ENCODE assay signal across 20 cellular contexts in the genomic region with DNA sequence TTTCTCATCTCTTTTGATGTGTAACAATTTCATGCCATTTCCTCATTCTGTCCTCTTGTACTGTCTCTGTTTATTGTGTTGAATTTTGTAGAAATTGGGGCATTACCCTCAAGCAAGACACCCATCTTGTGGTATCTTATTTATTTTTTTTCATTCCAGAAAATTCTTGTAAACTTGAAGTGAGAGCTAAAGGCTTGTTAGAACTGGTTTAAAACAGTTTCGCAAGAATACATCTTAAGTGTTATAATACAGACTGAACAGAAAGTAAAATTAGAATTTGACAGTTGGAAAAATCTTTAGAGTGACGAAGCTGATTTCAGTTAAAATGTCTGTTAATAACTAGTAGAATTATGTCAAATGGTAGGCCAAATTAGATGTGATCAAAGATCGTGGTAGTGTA. TPM values are rescaled to one million over a fixed set of nuclear protein-coding genes. Genes with fewer than 3 reads are reported as not detected.
"Had no signal": no experiment of that assay in that cellular context is flagged by ENCODE, and none has a peak within 500 bp of the region (broad histone marks: within the 10 kb centered on the region; RNA-seq: fewer than 3 reads in every experiment).

No MANE protein-coding gene starts in this region.

- H3K4me1 ChIP-seq: colonic mucosa, lower lobe of right lung, neural progenitor cell, pancreas had no signal

- H3K27me3 ChIP-seq: colonic mucosa, heart left ventricle, neural progenitor cell, pancreas had no signal

- H3K9me3 ChIP-seq: colonic mucosa, pancreas, thoracic aorta had no signal

- H3K27ac Mint-ChIP-seq: activated naive CD4-positive, alpha-beta T cell treated with anti-CD3 and anti-CD28 coated beads, Interleukin-2, amount 10 ng/mL, durations not matched to agents 7 days and 5 days; activated T-helper 2 cell treated with anti-CD3 and anti-CD28 coated beads, Interferon-gamma antibody, Interleukin-2, Interleukin-4, amounts not matched to agents 10 μg/mL and 5 μg/mL and 100 μg/mL, durations not matched to agents 14 hours and 24 hours and 36 hours; neural progenitor cell had no signal

- H3K4me2 ChIP-seq: neural progenitor cell had no signal

- H3K27ac ChIP-seq: colonic mucosa, heart left ventricle, lower lobe of right lung, neural progenitor cell, pancreas, thoracic aorta had no signal

- H3K4me1 Mint-ChIP-seq: neural progenitor cell had no signal

- H3K27me3 Mint-ChIP-seq: activated naive CD4-positive, alpha-beta T cell treated with anti-CD3 and anti-CD28 coated beads, Interleukin-2, amount 10 ng/mL, durations not matched to agents 7 days and 5 days had no signal

- H3K4me3 Mint-ChIP-seq: activated naive CD4-positive, alpha-beta T cell treated with anti-CD3 and anti-CD28 coated beads, Interleukin-2, amount 10 ng/mL, durations not matched to agents 7 days and 5 days; neural progenitor cell had no signal

- H3K9ac ChIP-seq: neural progenitor cell had no signal

- ATAC-seq: activated CD4-positive, CD25-positive, alpha-beta regulatory T cell treated with anti-CD3 and anti-CD28 coated beads, Interleukin-2, amount 50 U/mL, for 24 hours; heart left ventricle; left cardiac atrium; pancreas had no signal

- H3K4me3 ChIP-seq: colonic mucosa, heart left ventricle, lower lobe of right lung, neural progenitor cell, pancreas, thoracic aorta had no signal

- DNase-seq: activated CD4-positive, alpha-beta T cell treated with anti-CD3 and anti-CD28 coated beads, Interleukin-2, amount 50 U/mL, for 1 hour; activated CD8-positive, alpha-beta memory T cell treated with anti-CD3 and anti-CD28 coated beads for 24 hours; activated naive CD4-positive, alpha-beta T cell treated with anti-CD3 and anti-CD28 coated beads, Interleukin-2, amount 10 ng/mL, durations not matched to agents 7 days and 5 days; colonic mucosa; heart left ventricle; left cardiac atrium; lower lobe of right lung; midbrain; pancreas; stimulated activated CD4-positive, alpha-beta T cell treated with anti-CD3 and anti-CD28 coated beads, Interleukin-12 subunit alpha, Interleukin-12 subunit beta, amount 100 ng/mL, for 4 hours; stimulated activated CD4-positive, alpha-beta T cell treated with anti-CD3 and anti-CD28 coated beads, Interleukin-2, amount 100 ng/mL, for 24 hours; T-helper 9 cell had no signal

- H2AFZ ChIP-seq: neural progenitor cell had no signal

- H3K36me3 ChIP-seq: colonic mucosa, heart left ventricle, lower lobe of right lung, neural progenitor cell, pancreas, thoracic aorta had no signal

RNA-seq across cellular contexts. Expression of gene ANKUB1, which starts 47.5 kb away (rescaled TPM):
- total RNA-seq: activated T-helper 2 cell treated with anti-CD3 and anti-CD28 coated beads, Interferon-gamma antibody, Interleukin-2, Interleukin-4, amounts not matched to agents 10 μg/mL and 5 μg/mL and 100 μg/mL, durations not matched to agents 14 hours and 24 hours and 36 hours; cardiac septum; colonic mucosa; heart left ventricle; left cardiac atrium; myocyte; pancreas; renal cortical epithelial cell; urinary bladder had no signal
- polyA plus RNA-seq: heart left ventricle, pancreas, urinary bladder had no signal
